15 cellular contexts compared by ENCODE assay signal in genomic region chr13:52852444-52852843, GRCh38. TPM values are rescaled to one million over a fixed set of nuclear protein-coding genes. Genes with fewer than 3 reads are reported as not detected.
A peak's percentile ranks its signal among the peaks of the same experiment; 100 is the strongest.
DNase-seq lines count a peak whose midpoint lies in the region; ATAC-seq and TF ChIP-seq lines count a peak whose summit lies in the region.
"Had no signal": no experiment of that assay in that cellular context is flagged by ENCODE, and none has a peak within 500 bp of the region (broad histone marks: within the 10 kb centered on the region; RNA-seq: fewer than 3 reads in every experiment).

No MANE protein-coding gene starts in this region.

- H3K79me1 ChIP-seq in H9 (ENCODE audit: insufficient read depth, low read depth, low read length, poor library complexity, severe bottlenecking): no peaks in the 10 kb centered on the region

- no peak overlapping the region for H2BK12ac ChIP-seq in H9 (ENCODE audit: insufficient read length, low read depth, low read length)

- ATAC-seq in GM21737 (IDR thresholded peaks at IDR 0.05; ENCODE audit: unreplicated experiment) (no peak), GM18907 (IDR thresholded peaks at IDR 0.05; ENCODE audit: unreplicated experiment) (no peak)
- ATAC-seq: left cardiac atrium, T-helper 17 cell had no signal

- no peak overlapping the region for H2BK5ac ChIP-seq in H9 (ENCODE audit: insufficient read length, low read length)

- peak; percentile 75 for DNase-seq in DMS153 (lab: John Stamatoyannopoulos, UW)
- no peak for DNase-seq in H9
- DNase-seq in NCI-H748 treated with DMSO at 0.1 percent for 48 hours (lab: John Stamatoyannopoulos, UW): peak; percentile 74
- no peak for DNase-seq in immature natural killer cell
- DNase-seq in NCI-H2196 treated with DMSO at 0.1 percent for 48 hours (lab: John Stamatoyannopoulos, UW; ENCODE audit: unreplicated experiment): no peak
- DNase-seq: activated CD4-positive, alpha-beta T cell treated with anti-CD3 and anti-CD28 coated beads, Interleukin-2, amount 50 U/mL, for 48 hours; activated effector memory CD4-positive, alpha-beta T cell treated with Interleukin-2 at 50 U/mL for 16 hours; CD4-positive, CD25-positive, alpha-beta regulatory T cell; left cardiac atrium; MV-4-11; T-helper 17 cell had no signal

- H4K5ac ChIP-seq in H9 (ENCODE audit: insufficient read length, low read depth, low read length): no peak overlapping the region

- H3K4ac ChIP-seq in H9 (ENCODE audit: low read depth, low read length): no peak overlapping the region

- no peak overlapping the region for H3K27ac ChIP-seq in H9 (ENCODE audit: insufficient read length, low read depth, low read length)
- H3K27ac ChIP-seq: breast epithelium, HL-60 had no signal

- peaks cover 58% of the 10 kb centered on the region for H3K27me3 Mint-ChIP-seq in H9 (ENCODE audit: low read depth)
- H3K27me3 Mint-ChIP-seq in immature natural killer cell (ENCODE audit: low read depth in 3 of 3): peaks cover 13 to 42% (median 34%) of the 10 kb centered on the region in 3 donors

- no peaks in the 10 kb centered on the region; a peak in 2 of 5 replicates for H3K9me3 Mint-ChIP-seq in H9
- H3K9me3 Mint-ChIP-seq in immature natural killer cell: peaks cover 6 to 24% (median 14%) of the 10 kb centered on the region in 6 donors

- no CpG with 5 or more reads among the region's 2 CpGs for WGBS in H9 (ENCODE audit: extremely low coverage, insufficient read length, low lambda C conversion rate)

- H4K8ac ChIP-seq in H9 (replicated peaks; ENCODE audit: insufficient read length, low read depth, low read length): no peak overlapping the region

- TF ChIP-seq CTCF in H9 (conservative IDR thresholded peaks at IDR 0.05): no peak

- H3K36me3 Mint-ChIP-seq in H9 (ENCODE audit: insufficient read depth in 1 of 3, low read depth in 3 of 3) (no peaks in the 10 kb centered on the region; a peak in 2 of 7 replicates), immature natural killer cell (peaks cover 4 to 11% (median 8%) of the 10 kb centered on the region in 3 donors)
- H3K36me3 Mint-ChIP-seq: CD4-positive, CD25-positive, alpha-beta regulatory T cell had no signal

- H3K23me2 ChIP-seq in H9 (ENCODE audit: insufficient read length, low read depth, low read length, poor library complexity, severe bottlenecking): peaks cover 33% of the 10 kb centered on the region

- H3K4me1 Mint-ChIP-seq in H9 (peaks cover 58 to 72% of the 10 kb centered on the region in 2 experiments), immature natural killer cell (peaks cover 26 to 29% of the 10 kb centered on the region in 2 donors)

- no peak overlapping the region for H2BK120ac ChIP-seq in H9 (ENCODE audit: low read depth, low read length, poor library complexity, severe bottlenecking)

- H3K14ac ChIP-seq in H9 (ENCODE audit: insufficient read depth, low read length): no peak overlapping the region

- H2BK15ac ChIP-seq in H9 (ENCODE audit: low read depth, low read length): no peak overlapping the region

- peaks cover 3% of the 10 kb centered on the region for H4K20me1 ChIP-seq in H9 (ENCODE audit: control insufficient read depth, insufficient read depth, insufficient read length)

- no peaks in the 10 kb centered on the region for H3K9me3 ChIP-seq in H9 (ENCODE audit: control insufficient read depth, low read depth, low read length)
- H3K9me3 ChIP-seq: breast epithelium had no signal

- peaks cover 7% of the 10 kb centered on the region for H3K4me1 ChIP-seq in H9 (ENCODE audit: insufficient read depth, low read length)
- H3K4me1 ChIP-seq: breast epithelium had no signal

- H2AFZ ChIP-seq in H9 (ENCODE audit: low read length): no peak overlapping the region

- H3K56ac ChIP-seq in H9 (ENCODE audit: insufficient read length, low read depth, low read length): no peak overlapping the region

- peak overlapping the region; percentile 89 for H3K4me2 ChIP-seq in H9 (ENCODE audit: insufficient read depth, insufficient read length, low read length)

- no peak overlapping the region for H3K9ac ChIP-seq in H9 (ENCODE audit: extremely low read depth, insufficient read length, low read length)

- no peak overlapping the region for H4K91ac ChIP-seq in H9 (ENCODE audit: insufficient read length, low read depth, low read length)

- peaks cover 25% of the 10 kb centered on the region for H3K27me3 ChIP-seq in H9 (ENCODE audit: insufficient read depth, low read length)

- no peak overlapping the region for H2AK5ac ChIP-seq in H9 (ENCODE audit: insufficient read length, low read length)

- H3K27ac Mint-ChIP-seq in H9 (peak overlapping the region in 2 of 3 experiments; percentile 30 to 99; a peak in 3 of 7 replicates), immature natural killer cell (no peak overlapping the region)
- H3K27ac Mint-ChIP-seq: CD4-positive, CD25-positive, alpha-beta regulatory T cell; T-helper 17 cell had no signal

- no peaks in the 10 kb centered on the region for H3K79me2 ChIP-seq in H9 (ENCODE audit: insufficient read depth, low read length)

- H3T11ph ChIP-seq in H9 (ENCODE audit: low read length): no peak overlapping the region

- H3K4me3 Mint-ChIP-seq in H9: peak overlapping the region; percentile 82 to 90
- H3K4me3 Mint-ChIP-seq in immature natural killer cell: peak overlapping the region in 3 of 5 donors; percentile 2 to 34 (median 33)
- H3K4me3 Mint-ChIP-seq: T-helper 17 cell had no signal

- H2BK20ac ChIP-seq in H9 (ENCODE audit: low read depth, low read length, poor library complexity, severe bottlenecking): no peak overlapping the region

- H3K18ac ChIP-seq in H9 (ENCODE audit: insufficient read length, low read depth, low read length): no peak overlapping the region

- H3K23ac ChIP-seq in H9 (ENCODE audit: insufficient read length, low read depth, low read length): no peak overlapping the region

RNA-seq across cellular contexts. Expression of gene PCDH8, which starts 4.0 kb away (rescaled TPM):
- total RNA-seq in H9 (2021): 2.1 and 3.2 TPM in 2 replicates
- polyA plus RNA-seq in immature natural killer cell: not detected
- total RNA-seq: CD4-positive, CD25-positive, alpha-beta regulatory T cell; left cardiac atrium; T-helper 17 cell had no signal
- polyA plus RNA-seq: CD4-positive, CD25-positive, alpha-beta regulatory T cell had no signal

Comparison
In these comparisons a context has a peak if more than half of its experiments do, and no peak if none do; other contexts are left out.
1. DNase-seq: peak in DMS153 (single experiment) and NCI-H748 treated with DMSO at 0.1 percent for 48 hours (single experiment); none in H9 (single experiment), immature natural killer cell (0 of 3) and NCI-H2196 treated with DMSO at 0.1 percent for 48 hours (single experiment).
2. H3K27ac Mint-ChIP-seq: peak in H9 (2 of 3); none in immature natural killer cell (0 of 6).